9 cellular contexts compared by ENCODE assay signal in genomic region chr4:113760852-113761681, GRCh38. TPM values are rescaled to one million over a fixed set of nuclear protein-coding genes. Genes with fewer than 3 reads are reported as not detected.
DNase-seq lines count a peak whose midpoint lies in the region; ATAC-seq and TF ChIP-seq lines count a peak whose summit lies in the region.
"Had no signal": no experiment of that assay in that cellular context is flagged by ENCODE, and none has a peak within 500 bp of the region (broad histone marks: within the 10 kb centered on the region; RNA-seq: fewer than 3 reads in every experiment).

No MANE protein-coding gene starts in this region.

- peak overlapping the region; percentile 94 for H3K9ac ChIP-seq in muscle layer of colon (ENCODE audit: low read length)

- TF ChIP-seq EP300 in esophagus muscularis mucosa (IDR thresholded peaks at IDR 0.05): no peak

- peak; percentile 14 for ATAC-seq in GM18520 (IDR thresholded peaks at IDR 0.05; ENCODE audit: unreplicated experiment)
- ATAC-seq in HG02973 (IDR thresholded peaks at IDR 0.05; ENCODE audit: unreplicated experiment): peak; percentile 26

- DNase-seq in ACHN: peak; percentile 60
- peak; percentile 51 to 75 for DNase-seq in NOMO-1 (lab: John Stamatoyannopoulos, UW; ENCODE audit: unreplicated experiment in 2 of 2)
- peak; percentile 72 to 74 for DNase-seq in activated T-cell treated with anti-CD3 and anti-CD28 coated beads, Interleukin-2, amount 50 U/mL, for 48 hours
- peak; percentile 93 for DNase-seq in esophagus muscularis mucosa (ENCODE audit: extremely low spot score)
- peak; percentile 39 to 62 (median 46) for DNase-seq in stimulated activated naive CD4-positive, alpha-beta T cell (lab: John Stamatoyannopoulos, UW)

- peaks cover 13 to 42% (median 41%) of the 10 kb centered on the region in 4 donors for H3K4me1 ChIP-seq in esophagus muscularis mucosa
- H3K4me1 ChIP-seq in muscle layer of colon (ENCODE audit: insufficient read depth, low read length): peaks cover 11% of the 10 kb centered on the region

- H3K4me3 ChIP-seq in esophagus muscularis mucosa (peak overlapping the region; percentile 66 to 91 (median 78)), muscle layer of colon (ENCODE audit: low read depth in 1 of 2, low read length in 2 of 2) (peak overlapping the region; percentile 97 to 99)
- H3K4me3 ChIP-seq: K562 had no signal

- no peak for TF ChIP-seq CTCF in esophagus muscularis mucosa (IDR thresholded peaks at IDR 0.05)

- in situ Hi-C loops in ACHN (cut with HindIII; ENCODE audit: low pct_ligation_motif_present, low pct_unique_long_range_greater_than_20kb, low sequenced_read_pairs): no loop called here

- H3K9me3 ChIP-seq in esophagus muscularis mucosa (no peaks in the 10 kb centered on the region), muscle layer of colon (ENCODE audit: low read length) (no peaks in the 10 kb centered on the region)

- TF ChIP-seq POLR2A in esophagus muscularis mucosa (IDR thresholded peaks at IDR 0.05; ENCODE audit: low read depth): peak; percentile 19

- H3K36me3 ChIP-seq in esophagus muscularis mucosa (no peaks in the 10 kb centered on the region), muscle layer of colon (ENCODE audit: insufficient read depth, low read length) (peaks cover 5% of the 10 kb centered on the region)

- H3K27ac ChIP-seq in esophagus muscularis mucosa (replicated peaks in 1 of 4): peak overlapping the region; percentile 96 to 99 (median 98)
- H3K27ac ChIP-seq in muscle layer of colon (ENCODE audit: low read depth, low read length): peak overlapping the region; percentile 99

- WGBS in esophagus muscularis mucosa: 0% methylated on average over 36 of the region's 75 CpGs

- no peaks in the 10 kb centered on the region for H3K27me3 ChIP-seq in esophagus muscularis mucosa
- no peaks in the 10 kb centered on the region for H3K27me3 ChIP-seq in muscle layer of colon (ENCODE audit: control insufficient read depth in 1 of 2, insufficient read depth in 2 of 2, low read length in 2 of 2)

- intact Hi-C loops in esophagus muscularis mucosa (cut with DNase I): loop anchor here (2.0 to 10.0 kb wide), 5 partner anchors 74 to 366 kb away; partner anchors contain the start of gene ARSJ

RNA-seq across cellular contexts. Expression of gene CAMK2D, which starts 0.5 kb away (rescaled TPM):
- 10 to 100 TPM; 48.2 to 66.2 (median 51.2) TPM for total RNA-seq in esophagus muscularis mucosa

Comparison
In these comparisons a context has a peak if more than half of its experiments do, and no peak if none do; other contexts are left out.
1. Peak in every context shown above with its lines: DNase-seq, ATAC-seq, H3K4me3 ChIP-seq and H3K27ac ChIP-seq.